Comparison of ENCODE assay signal across 8 cellular contexts in genomic region chr18:54509793-54510192, GRCh38.
"Had no signal": no experiment of that assay in that cellular context is flagged by ENCODE, and none has a peak within 500 bp of the region (broad histone marks: within the 10 kb centered on the region; RNA-seq: fewer than 3 reads in every experiment).

No MANE protein-coding gene starts in this region.

- H3K9me3 Mint-ChIP-seq: GM23338, H9 had no signal

- H3K4me2 ChIP-seq: GM23338, KMS-11 had no signal

- ATAC-seq: GM23338 had no signal

- H2AFZ ChIP-seq: GM23338 had no signal

- H3K4me3 Mint-ChIP-seq: GM23338, H9 had no signal

- FAIRE-seq: H1, H54, HTR-8/SVneo had no signal

- H3K27ac ChIP-seq: KMS-11 had no signal

- H3K27ac Mint-ChIP-seq: GM23338, H9 had no signal

- H3K9ac ChIP-seq: KMS-11 had no signal

- DNase-seq: H9, HCEC 1CT, KBM-7 had no signal

- H3K4me3 ChIP-seq: GM23338 had no signal
